In the genomic region with DNA sequence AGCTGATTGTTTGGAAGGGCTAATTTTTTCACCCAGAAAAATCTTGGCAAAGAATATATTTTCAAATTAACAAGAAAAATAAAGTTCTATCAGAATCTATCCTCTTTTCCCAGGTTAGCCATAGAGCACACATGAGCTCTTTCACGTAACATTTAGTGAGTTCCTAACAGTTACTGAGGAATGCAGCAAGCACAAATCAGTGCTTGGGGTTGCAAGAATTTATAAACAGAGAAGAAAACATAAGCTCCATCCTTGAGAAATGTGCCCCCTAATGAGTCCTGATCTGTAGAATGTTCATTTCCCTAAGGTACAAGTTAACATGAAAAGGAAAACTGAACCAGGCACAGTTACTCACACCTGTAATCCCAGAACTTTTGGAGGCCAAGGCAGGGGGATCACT, we compare ENCODE assay signal across 26 cellular contexts. TPM values are rescaled to one million over a fixed set of nuclear protein-coding genes. Genes with fewer than 3 reads are reported as not detected.
A peak's percentile ranks its signal among the peaks of the same experiment; 100 is the strongest.
DNase-seq lines count a peak whose midpoint lies in the region; ATAC-seq and TF ChIP-seq lines count a peak whose summit lies in the region.
"Had no signal": no experiment of that assay in that cellular context is flagged by ENCODE, and none has a peak within 500 bp of the region (broad histone marks: within the 10 kb centered on the region; RNA-seq: fewer than 3 reads in every experiment).

No MANE protein-coding gene starts in this region.

- no peak for ATAC-seq in activated T-cell treated with anti-CD3 and anti-CD28 coated beads, Interleukin-2, amount 50 U/mL, for 72 hours (replicated peaks in 1 of 2)
- ATAC-seq in omental fat pad (ENCODE audit: low FRiP score) = no peak
- ATAC-seq: GM12878, HCT116 had no signal

- no peak overlapping the region for H3K4me2 ChIP-seq in osteoblast (ENCODE audit: insufficient read depth, low read length)
- H3K4me2 ChIP-seq: BLaER1 treated with 17β-estradiol and CSF1 and Interleukin-3, amounts not matched to agents 10 nM and 100 nM; KMS-11; PC-9 had no signal

- no peak for TF ChIP-seq CTCF in endothelial cell (IDR thresholded peaks at IDR 0.05; ENCODE audit: unreplicated experiment)
- TF ChIP-seq CTCF in osteoblast (IDR thresholded peaks at IDR 0.05; ENCODE audit: extremely low read depth, low read depth, low read length) = no peak
- no peak for TF ChIP-seq CTCF in omental fat pad (IDR thresholded peaks at IDR 0.05)

- peak overlapping the region; percentile 30 for H3K27ac ChIP-seq in osteoblast (ENCODE audit: low read depth, low read length)
- H3K27ac ChIP-seq in substantia nigra (ENCODE audit: low read depth, low read length, poor library complexity, severe bottlenecking) = no peak overlapping the region
- H3K27ac ChIP-seq: BLaER1 treated with 17β-estradiol and CSF1 and Interleukin-3, amounts not matched to agents 10 nM and 100 nM; KMS-11; PC-9 had no signal

- H3K27me3 Mint-ChIP-seq in activated T-cell treated with anti-CD3 and anti-CD28 coated beads, Interleukin-2, amount 50 U/mL, for 72 hours (ENCODE audit: low read depth) = no peaks in the 10 kb centered on the region
- peaks cover 4% of the 10 kb centered on the region for H3K27me3 Mint-ChIP-seq in endothelial cell (ENCODE audit: unreplicated experiment)
- H3K27me3 Mint-ChIP-seq: CD4-positive, alpha-beta memory T cell had no signal

- no peak overlapping the region for H3K4me3 Mint-ChIP-seq in activated T-cell treated with anti-CD3 and anti-CD28 coated beads, Interleukin-2, amount 50 U/mL, for 72 hours
- no peak overlapping the region for H3K4me3 Mint-ChIP-seq in endothelial cell (ENCODE audit: unreplicated experiment)
- H3K4me3 Mint-ChIP-seq: CD4-positive, alpha-beta memory T cell had no signal

- H3K36me3 ChIP-seq in osteoblast (ENCODE audit: insufficient read depth, low read length) = peaks cover 75% of the 10 kb centered on the region

- H3K27ac Mint-ChIP-seq in activated T-cell treated with anti-CD3 and anti-CD28 coated beads, Interleukin-2, amount 50 U/mL, for 72 hours = peak overlapping the region; percentile 80
- H3K27ac Mint-ChIP-seq in endothelial cell (ENCODE audit: unreplicated experiment) = peak overlapping the region; percentile 18

- peaks cover 8% of the 10 kb centered on the region in 2 donors for H3K36me3 Mint-ChIP-seq in activated T-cell treated with anti-CD3 and anti-CD28 coated beads, Interleukin-2, amount 50 U/mL, for 72 hours (ENCODE audit: insufficient read depth in 2 of 2)
- peaks cover 36% of the 10 kb centered on the region for H3K36me3 Mint-ChIP-seq in endothelial cell (ENCODE audit: low read depth, unreplicated experiment)

- H3K9me3 ChIP-seq in osteoblast (ENCODE audit: low read depth, low read length) = no peaks in the 10 kb centered on the region
- H3K9me3 ChIP-seq: Caco-2 had no signal

- no peaks in the 10 kb centered on the region for H3K9me3 Mint-ChIP-seq in activated T-cell treated with anti-CD3 and anti-CD28 coated beads, Interleukin-2, amount 50 U/mL, for 72 hours
- no peaks in the 10 kb centered on the region for H3K9me3 Mint-ChIP-seq in endothelial cell (ENCODE audit: unreplicated experiment)
- H3K9me3 Mint-ChIP-seq: CD4-positive, alpha-beta memory T cell had no signal

- H2AFZ ChIP-seq in osteoblast (ENCODE audit: low read length) = no peak overlapping the region
- H2AFZ ChIP-seq: PC-9 had no signal

- H3K27me3 ChIP-seq in osteoblast (ENCODE audit: insufficient read depth, low read length) = no peaks in the 10 kb centered on the region
- H3K27me3 ChIP-seq: BLaER1 treated with 17β-estradiol and CSF1 and Interleukin-3, amounts not matched to agents 10 nM and 100 nM had no signal

- no peaks in the 10 kb centered on the region for H3K79me2 ChIP-seq in osteoblast (ENCODE audit: insufficient read depth, low read length)

- DNase-seq in activated T-cell treated with anti-CD3 and anti-CD28 coated beads, Interleukin-2, amount 50 U/mL, for 72 hours = no peak
- DNase-seq in activated T-cell treated with anti-CD3 and anti-CD28 coated beads, Interleukin-2, amount 50 U/mL, for 1 hour = no peak
- DNase-seq in endothelial cell (ENCODE audit: low spot score) = no peak
- no peak for DNase-seq in osteoblast (ENCODE audit: insufficient read length, low spot score, missing footprints)
- no peak for DNase-seq in activated effector memory CD4-positive, alpha-beta T cell treated with anti-CD3 and anti-CD28 coated beads, Interleukin-2, amount 50 U/mL, for 16 hours
- no peak for DNase-seq in substantia nigra (lab: John Stamatoyannopoulos, UW)
- DNase-seq in omental fat pad (ENCODE audit: low spot score) = no peak
- no peak for DNase-seq in SIG-M5 (lab: John Stamatoyannopoulos, UW)
- DNase-seq: 8988T; Caco-2; CD4-positive, alpha-beta memory T cell; DMS 273 treated with DMSO at 0.1 percent for 48 hours; DMS79 treated with DMSO at 0.1 percent for 48 hours; MV-4-11; NCI-H1105 treated with DMSO at 0.1 percent for 48 hours; NCI-H2029 treated with DMSO at 0.1 percent for 48 hours; NCI-H226; NCI-H510A treated with DMSO at 0.1 percent for 48 hours; NCI-H748 treated with DMSO at 0.1 percent for 48 hours; PC-9; RPMI8226; SHP77 had no signal

- peaks cover 7% of the 10 kb centered on the region for H3K4me1 Mint-ChIP-seq in activated T-cell treated with anti-CD3 and anti-CD28 coated beads, Interleukin-2, amount 50 U/mL, for 72 hours (ENCODE audit: low read depth)
- H3K4me1 Mint-ChIP-seq in endothelial cell (ENCODE audit: unreplicated experiment) = no peaks in the 10 kb centered on the region

- no peak overlapping the region for H3K4me3 ChIP-seq in osteoblast (ENCODE audit: insufficient read depth, low read length)
- H3K4me3 ChIP-seq: BLaER1 treated with 17β-estradiol and CSF1 and Interleukin-3, amounts not matched to agents 10 nM and 100 nM; GM12878; PC-9 had no signal

- peaks cover 21% of the 10 kb centered on the region for H3K4me1 ChIP-seq in osteoblast (ENCODE audit: insufficient read depth, low read length)
- H3K4me1 ChIP-seq: Caco-2 had no signal

- H4K20me1 ChIP-seq in osteoblast (ENCODE audit: insufficient read depth, low read length) = peaks cover 12% of the 10 kb centered on the region
- H4K20me1 ChIP-seq: BLaER1 treated with 17β-estradiol and CSF1 and Interleukin-3, amounts not matched to agents 10 nM and 100 nM had no signal

RNA-seq across cellular contexts. Expression of gene EOGT, which starts 13.9 kb away (rescaled TPM):
- total RNA-seq in activated T-cell treated with anti-CD3 and anti-CD28 coated beads, Interleukin-2, amount 50 U/mL, for 72 hours = 10 to 100 TPM; 16.8 to 23.7 TPM
- total RNA-seq in endothelial cell (ENCODE audit: unreplicated experiment) = 165 TPM
- total RNA-seq in osteoblast = 65.9 and 74.0 TPM in 2 replicates
- 10 to 100 TPM; 26.1 to 47.9 (median 37.6) TPM for total RNA-seq in omental fat pad

RNA-seq across cellular contexts. Expression of gene TMF1, which starts 52.5 kb away (rescaled TPM):
- total RNA-seq in activated T-cell treated with anti-CD3 and anti-CD28 coated beads, Interleukin-2, amount 50 U/mL, for 72 hours = 10 to 100 TPM; 32.2 to 41.9 TPM
- 18.1 TPM for total RNA-seq in endothelial cell (ENCODE audit: unreplicated experiment)
- total RNA-seq in osteoblast = 44.5 and 45.6 TPM in 2 replicates
- 10 to 100 TPM; 27.6 to 41.8 (median 30.2) TPM for total RNA-seq in omental fat pad
